Comparison of ENCODE assay signal across 8 cellular contexts in the genomic region with DNA sequence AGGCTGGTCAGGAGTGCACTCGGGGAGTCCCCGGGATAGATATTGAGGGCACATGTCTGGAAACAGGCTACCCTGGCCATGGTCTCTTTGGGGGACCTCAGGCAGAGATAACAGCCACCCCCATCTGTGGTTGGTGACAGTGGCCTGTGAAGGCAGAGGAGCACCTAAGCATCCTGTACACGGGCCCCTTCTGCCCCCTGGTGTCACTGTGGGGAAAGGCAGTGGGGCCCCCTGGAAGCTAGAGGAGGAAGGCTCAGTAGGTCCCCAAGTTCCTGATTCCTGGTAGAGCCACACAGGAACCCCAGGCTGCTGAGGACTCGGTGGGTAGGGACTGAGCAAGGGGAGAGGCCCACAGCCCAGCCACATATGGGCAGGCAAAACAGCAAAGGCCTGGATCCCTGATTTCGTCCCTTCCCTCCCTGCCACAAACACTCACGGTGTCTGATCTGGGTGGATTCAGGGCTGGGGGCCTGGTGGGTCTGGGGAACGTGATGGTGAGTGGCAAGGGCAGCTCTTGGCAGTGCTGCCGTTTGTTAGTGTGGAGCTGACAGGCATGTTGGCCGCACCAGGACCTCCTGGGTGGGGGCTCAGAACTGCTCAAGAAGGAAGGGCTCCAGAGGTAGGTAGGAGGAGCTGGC.
DNase-seq lines count a peak whose midpoint lies in the region; ATAC-seq lines count a peak whose summit lies in the region.

No MANE protein-coding gene starts in this region.

- ATAC-seq in HG02610 (IDR thresholded peaks at IDR 0.05; ENCODE audit: unreplicated experiment) (peak; percentile 53), HG03159 (IDR thresholded peaks at IDR 0.05; ENCODE audit: unreplicated experiment) (no peak)

- H3K4me1 ChIP-seq in adipocyte (ENCODE audit: control insufficient read depth, insufficient read depth, low read length): peaks cover 6% of the 10 kb centered on the region

- no peak overlapping the region for H3K4me3 ChIP-seq in adipocyte (ENCODE audit: low read length)

- DNase-seq in COLO829 (ENCODE audit: low spot score): peak; percentile 47
- DNase-seq in SW480 (ENCODE audit: low spot score): peak; percentile 17
- peak; percentile 62 for DNase-seq in adipocyte (ENCODE audit: low read depth)
- peak; percentile 56 for DNase-seq in inferior parietal cortex (ENCODE audit: extremely low spot score)
- DNase-seq in stimulated activated CD4-positive, alpha-beta T cell treated with anti-CD3 and anti-CD28 coated beads, Interleukin-2, amount 100 ng/mL, for 48 hours: peak; percentile 67 to 70
- no peak for DNase-seq in NCI-H526 treated with DMSO at 0.1 percent for 48 hours (lab: John Stamatoyannopoulos, UW)

- H3K36me3 ChIP-seq in adipocyte (ENCODE audit: control insufficient read depth, insufficient read depth, low read length, severe bottlenecking): peaks cover 42% of the 10 kb centered on the region

- no peak overlapping the region for H3K9ac ChIP-seq in adipocyte (ENCODE audit: low read length)

- H3K27me3 ChIP-seq in adipocyte (replicated peaks; ENCODE audit: control insufficient read depth, insufficient read depth, low read length): no peaks in the 10 kb centered on the region

- H3K9me3 ChIP-seq in adipocyte (ENCODE audit: control insufficient read depth, low read length): no peaks in the 10 kb centered on the region
